In genomic region chr5:74201334-74202081, GRCh38 we compare ENCODE assay signal across 8 cellular contexts.
A peak's percentile ranks its signal among the peaks of the same experiment; 100 is the strongest.
DNase-seq lines count a peak whose midpoint lies in the region; ATAC-seq and FAIRE-seq lines count a peak whose summit lies in the region.

No MANE protein-coding gene starts in this region.

- ATAC-seq in HG03354 (IDR thresholded peaks at IDR 0.05; ENCODE audit: poor library complexity, severe bottlenecking, unreplicated experiment): peak; percentile 79

- peak; percentile 91 for FAIRE-seq in GM19239 (lab: Jason Lieb, UNC)

- DNase-seq in COR-L47 (lab: John Stamatoyannopoulos, UW) (peak; percentile 88), GM19239 (ENCODE audit: insufficient read length, low spot score) (peak; percentile 14), RPMI8226 (peak; percentile 62), iris pigment epithelial cell (ENCODE audit: low read depth) (peak; percentile 41), AG20443 (ENCODE audit: low spot score) (no peak), GM19240 (ENCODE audit: insufficient read length, low spot score) (no peak)
- DNase-seq in activated CD4-positive, alpha-beta T cell treated with anti-CD3 and anti-CD28 coated beads for 1 hour: no peak

Comparison
In these comparisons a context has a peak if more than half of its experiments do, and no peak if none do; other contexts are left out.
1. DNase-seq: peak in COR-L47 (single experiment), GM19239 (single experiment), RPMI8226 (single experiment) and iris pigment epithelial cell (single experiment); none in AG20443 (single experiment), activated CD4-positive, alpha-beta T cell treated with anti-CD3 and anti-CD28 coated beads for 1 hour (single experiment) and GM19240 (single experiment).